21 cellular contexts compared by ENCODE assay signal in the genomic region with DNA sequence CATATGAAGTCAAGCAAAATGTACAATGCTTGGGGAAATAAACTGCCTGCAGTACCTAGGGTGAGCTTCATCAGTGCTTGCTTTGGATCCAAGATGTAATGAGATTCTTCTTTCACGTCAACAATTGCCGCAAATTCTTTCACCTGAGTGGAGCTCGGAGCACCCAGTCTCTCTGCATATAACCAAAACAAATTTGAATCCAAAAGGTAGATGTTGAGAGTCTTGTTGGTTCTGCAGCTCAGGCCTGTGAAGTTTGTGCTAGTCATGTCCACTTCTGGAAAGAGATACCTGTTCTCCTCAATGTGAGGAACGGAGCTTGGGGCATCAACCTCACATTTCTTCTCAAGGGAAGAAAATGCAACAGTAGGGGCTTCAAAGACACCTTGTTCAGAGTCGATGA. TPM values are rescaled to one million over a fixed set of nuclear protein-coding genes. Genes with fewer than 3 reads are reported as not detected.
DNase-seq lines count a peak whose midpoint lies in the region; ATAC-seq, FAIRE-seq and TF ChIP-seq lines count a peak whose summit lies in the region.
"Had no signal": no experiment of that assay in that cellular context is flagged by ENCODE, and none has a peak within 500 bp of the region (broad histone marks: within the 10 kb centered on the region; RNA-seq: fewer than 3 reads in every experiment).

No MANE protein-coding gene starts in this region.

- no peak overlapping the region for H2AFZ ChIP-seq in Karpas-422 (ENCODE audit: low read length)
- H2AFZ ChIP-seq in K562 (ENCODE audit: low read depth, low read length) = no peak overlapping the region

- H3K27ac ChIP-seq in DOHH2 (ENCODE audit: low read depth, low read length) (peak overlapping the region; percentile 91), Karpas-422 (ENCODE audit: low read length) (peak overlapping the region; percentile 89), K562 (ENCODE audit: extremely low read depth, low read depth, low read length) (no peak overlapping the region), sigmoid colon (no peak overlapping the region)

- no peak for ATAC-seq in K562
- ATAC-seq in HG03520 (IDR thresholded peaks at IDR 0.05; ENCODE audit: unreplicated experiment) = no peak

- no peak for TF ChIP-seq RAD21 in K562 (CRISPR knock-in tag; conservative IDR thresholded peaks at IDR 0.05 in 1 of 2, IDR thresholded peaks at IDR 0.05 in 1 of 2)

- peaks cover 41% of the 10 kb centered on the region for H3F3A ChIP-seq in DOHH2 (ENCODE audit: control insufficient read depth, insufficient read depth)

- in situ Hi-C loops in K562 (cut with MboI) = no loop called here

- no TSS peak for BruUV-seq in K562 (replicated peaks; lab: Mats Ljungman, UMichigan)

- peak overlapping the region; percentile 23; the same call in 1 of the 2 replicates for H3K4me3 ChIP-seq in DOHH2 (ENCODE audit: low read length)
- no peak overlapping the region for H3K4me3 ChIP-seq in Karpas-422 (ENCODE audit: low read length)
- no peak overlapping the region for H3K4me3 ChIP-seq in K562
- no peak overlapping the region for H3K4me3 ChIP-seq in sigmoid colon
- H3K4me3 ChIP-seq: MG63 had no signal

- no peak for TF ChIP-seq POLR2A in K562 (conservative IDR thresholded peaks at IDR 0.05)
- TF ChIP-seq POLR2A in sigmoid colon (IDR thresholded peaks at IDR 0.05) = no peak

- H3K27me3 ChIP-seq in DOHH2 (ENCODE audit: control insufficient read depth, low read length) = no peaks in the 10 kb centered on the region
- H3K27me3 ChIP-seq in Karpas-422 (ENCODE audit: low read length) = no peaks in the 10 kb centered on the region
- H3K27me3 ChIP-seq in K562 (ENCODE audit: control insufficient read depth in 2 of 2, insufficient read depth in 2 of 2, low read length in 2 of 2) = no peaks in the 10 kb centered on the region
- H3K27me3 ChIP-seq in sigmoid colon = no peaks in the 10 kb centered on the region
- H3K27me3 ChIP-seq: MG63 had no signal

- POLR2A ChIA-PET in K562 (lab: Yijun Ruan, JAX) = interaction anchor here (1.1 to 2.0 kb wide), 6 partner anchors 8 to 156 kb away, joined by 4 to 7 read pairs (median 4); no protein-coding TSS in a partner anchor

- TF ChIP-seq EP300 in K562 (IDR thresholded peaks at IDR 0.05; ENCODE audit: low read length) (no peak), sigmoid colon (IDR thresholded peaks at IDR 0.05) (no peak)

- H3K4me1 ChIP-seq in DOHH2 (ENCODE audit: control insufficient read depth, low read length) = peaks cover 63% of the 10 kb centered on the region
- H3K4me1 ChIP-seq in Karpas-422 (ENCODE audit: low read length) = peaks cover 57% of the 10 kb centered on the region
- H3K4me1 ChIP-seq in K562 (replicated peaks in 1 of 2; ENCODE audit: control insufficient read depth in 2 of 2, insufficient read depth in 2 of 2, low read length in 2 of 2) = no peaks in the 10 kb centered on the region
- peaks cover 0 to 41% (median 32%) of the 10 kb centered on the region in 4 donors for H3K4me1 ChIP-seq in sigmoid colon

- TF ChIP-seq CTCF in DOHH2 (IDR thresholded peaks at IDR 0.05; ENCODE audit: low read depth, low read length, poor library complexity, severe bottlenecking) (no peak), K562 (IDR thresholded peaks at IDR 0.05 in 2 of 3, conservative IDR thresholded peaks at IDR 0.05 in 1 of 3; ENCODE audit: insufficient read depth in 2 of 3, low read depth in 1 of 3, low read length in 3 of 3) (no peak), sigmoid colon (IDR thresholded peaks at IDR 0.05) (no peak)

- H3K79me2 ChIP-seq in DOHH2 (ENCODE audit: control insufficient read depth, low read length) = peaks cover 37% of the 10 kb centered on the region
- peaks cover 30% of the 10 kb centered on the region for H3K79me2 ChIP-seq in Karpas-422 (ENCODE audit: low read length)
- no peaks in the 10 kb centered on the region; the same call in 2 of the 3 replicates for H3K79me2 ChIP-seq in K562 (ENCODE audit: control insufficient read depth, insufficient read depth, low read length)

- H4K20me1 ChIP-seq in DOHH2 (ENCODE audit: control insufficient read depth, insufficient read depth, low read depth, low read length) = no peaks in the 10 kb centered on the region
- no peaks in the 10 kb centered on the region for H4K20me1 ChIP-seq in Karpas-422 (ENCODE audit: insufficient read depth, low read depth, low read length)
- H4K20me1 ChIP-seq in K562 (replicated peaks; ENCODE audit: control insufficient read depth, insufficient read depth, low read length) = no peaks in the 10 kb centered on the region

- H3K36me3 ChIP-seq in DOHH2 (ENCODE audit: control insufficient read depth, low read length) (peaks cover 77% of the 10 kb centered on the region), Karpas-422 (ENCODE audit: insufficient read depth, low read length) (peaks cover 39% of the 10 kb centered on the region; the same call in 1 of the 2 replicates), K562 (ENCODE audit: control insufficient read depth, insufficient read depth, low read length) (peaks cover 83% of the 10 kb centered on the region), sigmoid colon (peaks cover 6 to 52% (median 26%) of the 10 kb centered on the region in 4 donors)

- intact Hi-C loops in K562 (cut with micrococcal nuclease) = no loop called here
- intact Hi-C loops in sigmoid colon (cut with DNase I) = no loop called here

- no peak for FAIRE-seq in K562 (lab: Jason Lieb, UNC)
- FAIRE-seq: GM12891 had no signal

- H3K9ac ChIP-seq in Karpas-422 (ENCODE audit: low read length) = no peak overlapping the region
- no peak overlapping the region for H3K9ac ChIP-seq in K562 (ENCODE audit: insufficient read depth in 1 of 2, low read depth in 2 of 2, low read length in 2 of 2)
- H3K9ac ChIP-seq: SK-N-SH had no signal

- H3K9me2 ChIP-seq in DOHH2 (replicated peaks; ENCODE audit: control insufficient read depth, low read length) (no peaks in the 10 kb centered on the region), Karpas-422 (replicated peaks; ENCODE audit: insufficient read depth, low read length) (no peaks in the 10 kb centered on the region)
- H3K9me2 ChIP-seq: SK-N-SH had no signal

- CTCF ChIA-PET in K562 (lab: Yijun Ruan, JAX; ENCODE audit: low intra/inter-chr PET ratio) = no interaction called here

- no peaks in the 10 kb centered on the region for H3K9me1 ChIP-seq in K562 (ENCODE audit: control insufficient read depth, insufficient read depth, low read length)

- H3K4me2 ChIP-seq in DOHH2 (ENCODE audit: low read length) = peak overlapping the region; percentile 83
- H3K4me2 ChIP-seq in Karpas-422 (ENCODE audit: low read depth, low read length, poor library complexity, severe bottlenecking) = no peak overlapping the region
- H3K4me2 ChIP-seq in K562 (ENCODE audit: insufficient read depth, low read length) = no peak overlapping the region
- H3K4me2 ChIP-seq: SK-N-SH had no signal

- H3K9me3 ChIP-seq in DOHH2 (ENCODE audit: control insufficient read depth, insufficient read depth, low read length) (no peaks in the 10 kb centered on the region), Karpas-422 (ENCODE audit: low read length) (no peaks in the 10 kb centered on the region), K562 (replicated peaks; ENCODE audit: control insufficient read depth, insufficient read depth, low read depth, low read length) (no peaks in the 10 kb centered on the region), sigmoid colon (no peaks in the 10 kb centered on the region)
- H3K9me3 ChIP-seq: MG63, SK-N-SH had no signal

- 96% methylated on average over 5 of the region's 5 CpGs for WGBS in K562 (ENCODE audit: insufficient coverage, low coverage, missing lambda C conversion rate)
- 95 to 96% methylated on average over 5 of the region's 5 CpGs for WGBS in sigmoid colon, 2 donors

- DNase-seq in Karpas-422 (no peak), K562 (ENCODE audit: extremely low read depth in 1 of 4, low spot score in 3 of 4) (no peak), sigmoid colon (peak; percentile 7), NCI-H1105 (lab: John Stamatoyannopoulos, UW) (no peak), middle frontal gyrus (ENCODE audit: extremely low spot score, low spot score) (no peak)
- DNase-seq: ACHN; AML-193; COR-L47; GF-D8; GOT3; MG63; NCI-H1092 treated with DMSO at 0.1 percent for 48 hours; NCI-H2081 treated with DMSO at 0.1 percent for 48 hours; NCI-H446 treated with DMSO at 0.1 percent for 48 hours; NK-92 treated with Interleukin-12 subunit alpha and Interleukin-12 subunit beta, amount 100 ng/mL, for 24 hours; OCI-M1; Right ventricle myocardium superior; SK-N-SH had no signal

RNA-seq across cellular contexts. Expression of gene SNN, which starts 23.0 kb away (rescaled TPM):
- total RNA-seq in Karpas-422 (2014; rRNA removed; shearing (Covaris generic); ENCODE audit: low replicate concordance) = 27.4 and 34.2 TPM in 2 replicates
- 0.81 and 2.2 TPM in 2 replicates for total RNA-seq in K562 (2011; cell fraction: chromatin; rRNA removed; ENCODE audit: low replicate concordance)
- 1.7 and 2.0 TPM in 2 replicates for total RNA-seq in K562 (2011; cell fraction: nucleolus; rRNA removed)
- 1.8 and 2.4 TPM in 2 replicates for total RNA-seq in K562 (2011; cell fraction: nucleoplasm; rRNA removed)
- total RNA-seq in K562 (2014; rRNA removed) (1.4 and 2.4 TPM in 2 replicates), K562 (2014; rRNA removed; fragmentation: Illumina TruSeq; extraction: Trizol) (1.5 and 1.6 TPM in 2 replicates), K562 (2015; rRNA removed; fragmentation: Illumina TruSeq; extraction: Trizol) (2.8 and 3.0 TPM in 2 replicates), K562 (2021) (2.0 and 2.9 TPM in 2 replicates), sigmoid colon (10 to 100 TPM; 10.8 to 15.3 (median 13.5) TPM)
- polyA plus RNA-seq in K562 (2011; rRNA removed) (2.2 and 2.3 TPM in 2 replicates), K562 (2014; fragmentation: Illumina TruSeq; extraction: Trizol) (1.9 and 2.6 TPM in 2 replicates), K562 (2014; fragmentation: Nextera tagmentation; extraction: Ambion mirVana) (under 1 TPM; 0.07 to 0.22 TPM), K562 (2014; rRNA removed) (1.9 and 2.5 TPM in 2 replicates), sigmoid colon (10 to 100 TPM in 1 of 3 donors, 1 to 10 TPM in 2; 5.1 to 14.4 (median 6.0) TPM)
- 2.3 and 2.9 TPM in 2 replicates for polyA plus RNA-seq in K562 (2011; cell fraction: cytosol; rRNA removed)
- polyA plus RNA-seq in K562 (2011; cell fraction: nucleus; rRNA removed) = 1.2 and 2.1 TPM in 2 replicates
- polyA plus RNA-seq in K562 (2012) = 3.0 and 3.7 TPM in 2 replicates
- 1.4 TPM in 2 replicates for polyA minus RNA-seq in K562 (2011; rRNA and poly(A)+ RNA removed)
- 0.67 and 1.7 TPM in 2 replicates for polyA minus RNA-seq in K562 (2011; cell fraction: cytosol; rRNA and poly(A)+ RNA removed)
- 0.94 and 2.0 TPM in 2 replicates for polyA minus RNA-seq in K562 (2011; cell fraction: nucleus; rRNA and poly(A)+ RNA removed)

RNA-seq across cellular contexts. Expression of gene TXNDC11, which starts 51.4 kb away (rescaled TPM):
- 28.5 and 49.6 TPM in 2 replicates for total RNA-seq in Karpas-422 (2014; rRNA removed; shearing (Covaris generic); ENCODE audit: low replicate concordance)
- 65.0 and 78.1 TPM in 2 replicates for total RNA-seq in K562 (2011; cell fraction: chromatin; rRNA removed; ENCODE audit: low replicate concordance)
- total RNA-seq in K562 (2011; cell fraction: nucleolus; rRNA removed) = 60.9 and 64.0 TPM in 2 replicates
- 65.3 and 87.2 TPM in 2 replicates for total RNA-seq in K562 (2011; cell fraction: nucleoplasm; rRNA removed)
- total RNA-seq in K562 (2014; rRNA removed) = 26.2 and 32.9 TPM in 2 replicates
- total RNA-seq in K562 (2014; rRNA removed; fragmentation: Illumina TruSeq; extraction: Trizol) = 17.8 TPM in 2 replicates
- total RNA-seq in K562 (2015; rRNA removed; fragmentation: Illumina TruSeq; extraction: Trizol) = 28.2 and 28.6 TPM in 2 replicates
- 25.4 and 26.2 TPM in 2 replicates for total RNA-seq in K562 (2021)
- polyA plus RNA-seq in K562 (2011; rRNA removed) = 32.6 and 35.8 TPM in 2 replicates
- polyA plus RNA-seq in K562 (2011; cell fraction: cytosol; rRNA removed) = 40.2 and 47.6 TPM in 2 replicates
- 36.3 and 37.9 TPM in 2 replicates for polyA plus RNA-seq in K562 (2011; cell fraction: nucleus; rRNA removed)
- polyA plus RNA-seq in K562 (2012) = 18.8 and 43.5 TPM in 2 replicates
- polyA plus RNA-seq in K562 (2014; fragmentation: Illumina TruSeq; extraction: Trizol) = 27.7 and 29.2 TPM in 2 replicates
- polyA plus RNA-seq in K562 (2014; fragmentation: Nextera tagmentation; extraction: Ambion mirVana) = 1 to 10 TPM in 1 of 2 experiments, under 1 TPM in 1; 0.66 to 2.3 TPM
- 22.2 and 32.3 TPM in 2 replicates for polyA plus RNA-seq in K562 (2014; rRNA removed)
- polyA minus RNA-seq in K562 (2011; rRNA and poly(A)+ RNA removed) = 30.8 and 36.2 TPM in 2 replicates
- 13.2 and 22.6 TPM in 2 replicates for polyA minus RNA-seq in K562 (2011; cell fraction: cytosol; rRNA and poly(A)+ RNA removed)
- polyA minus RNA-seq in K562 (2011; cell fraction: nucleus; rRNA and poly(A)+ RNA removed) = 14.3 and 22.9 TPM in 2 replicates
- 10 to 100 TPM; 25.3 to 35.2 (median 28.8) TPM for total RNA-seq in sigmoid colon
- 10 to 100 TPM; 34.9 to 54.0 (median 37.8) TPM for polyA plus RNA-seq in sigmoid colon

Comparison
In these comparisons a context has a peak if more than half of its experiments do, and no peak if none do; other contexts are left out.
1. H3K27ac ChIP-seq: peak in DOHH2 (single experiment) and Karpas-422 (single experiment); none in K562 (single experiment) and sigmoid colon (0 of 4).